14 cellular contexts compared by ENCODE assay signal in genomic region chr15:41932939-41933725, GRCh38. TPM values are rescaled to one million over a fixed set of nuclear protein-coding genes. Genes with fewer than 3 reads are reported as not detected.
A peak's percentile ranks its signal among the peaks of the same experiment; 100 is the strongest.
DNase-seq lines count a peak whose midpoint lies in the region; ATAC-seq, FAIRE-seq and TF ChIP-seq lines count a peak whose summit lies in the region.
"Had no signal": no experiment of that assay in that cellular context is flagged by ENCODE, and none has a peak within 500 bp of the region (broad histone marks: within the 10 kb centered on the region; RNA-seq: fewer than 3 reads in every experiment).

No MANE protein-coding gene starts in this region.

- POLR2A ChIA-PET in CD4-positive, alpha-beta memory T cell (lab: Charles Lee; ENCODE audit: partially characterized antibody): interaction anchor here (4.3 to 12.6 kb wide), 2 partner anchors 37 to 273 kb away, joined by 17 to 245 read pairs; partner anchors contain the start of genes EHD4 and MGA
- POLR2A ChIA-PET in H1 (lab: Charles Lee; ENCODE audit: partially characterized antibody): no interaction called here

- no peak overlapping the region for H3K14ac ChIP-seq in H1 (ENCODE audit: insufficient read length)

- WGBS in HUES64: 80% methylated on average over 13 of the region's 13 CpGs
- 82% methylated on average over 13 of the region's 13 CpGs; no CpG with 5 or more reads in 1 of the 2 experiments for WGBS in H1 (ENCODE audit: extremely low coverage in 1 of 2, insufficient coverage in 1 of 2, insufficient read length in 1 of 2, insufficient replicate concordance in 2 of 2, low coverage in 1 of 2, low lambda C conversion rate in 2 of 2, missing lambda C conversion rate in 1 of 2), 2 experiments
- WGBS in adrenal gland, 4 donors: 86 to 93% (median 87%) methylated on average over 12 to 13 of the region's 13 CpGs

- no peaks in the 10 kb centered on the region for H3K27me3 ChIP-seq in CD4-positive, alpha-beta memory T cell (ENCODE audit: insufficient read depth, low read length)
- H3K27me3 ChIP-seq in HUES64 (ENCODE audit: insufficient read depth, low read length): no peaks in the 10 kb centered on the region
- no peaks in the 10 kb centered on the region for H3K27me3 ChIP-seq in H1 (replicated peaks in 1 of 4; ENCODE audit: control insufficient read depth in 3 of 4, extremely low read depth in 1 of 4, insufficient read depth in 3 of 4, low read length in 3 of 4)
- no peaks in the 10 kb centered on the region for H3K27me3 ChIP-seq in adrenal gland
- H3K27me3 ChIP-seq: brain microvascular endothelial cell had no signal

- TF ChIP-seq CTCF in H1 (IDR thresholded peaks at IDR 0.05; ENCODE audit: control extremely low read depth in 1 of 3, insufficient read depth in 1 of 3, low read depth in 1 of 3, low read length in 3 of 3) (no peak), nephron progenitor cell (IDR thresholded peaks at IDR 0.05) (no peak), adrenal gland (IDR thresholded peaks at IDR 0.05) (no peak)

- no peaks in the 10 kb centered on the region for H3K27me3 Mint-ChIP-seq in CD4-positive, alpha-beta memory T cell
- H3K27me3 Mint-ChIP-seq in nephron progenitor cell (ENCODE audit: low read depth, poor library complexity): no peaks in the 10 kb centered on the region

- no peak overlapping the region for H2BK20ac ChIP-seq in H1 (ENCODE audit: low read length)

- peak overlapping the region; percentile 16; the same call in 1 of the 2 replicates for H3K9ac ChIP-seq in HUES64 (ENCODE audit: low read depth, low read length)
- no peak overlapping the region for H3K9ac ChIP-seq in H1 (replicated peaks in 1 of 4; ENCODE audit: extremely low read depth in 1 of 4, low read depth in 3 of 4, low read length in 3 of 4)

- peak overlapping the region; percentile 31; the same call in 1 of the 2 replicates for H4K8ac ChIP-seq in H1 (ENCODE audit: extremely low read depth, insufficient read depth, low read length)

- H3K79me2 ChIP-seq in H1 (ENCODE audit: control insufficient read depth in 1 of 2, insufficient read depth in 2 of 2, low read length in 2 of 2): no peaks in the 10 kb centered on the region

- peaks cover 62% of the 10 kb centered on the region for H3K4me1 ChIP-seq in CD4-positive, alpha-beta memory T cell (ENCODE audit: insufficient read depth, low read length)
- H3K4me1 ChIP-seq in HUES64 (ENCODE audit: insufficient read depth, low read length) (peaks cover 33% of the 10 kb centered on the region), H1 (replicated peaks in 1 of 4; ENCODE audit: control insufficient read depth in 3 of 4, insufficient read depth in 4 of 4, low read length in 3 of 4) (peaks cover 4 to 9% (median 8%) of the 10 kb centered on the region in 4 experiments), adrenal gland (replicated peaks in 1 of 2) (peaks cover 6 to 47% of the 10 kb centered on the region in 2 donors)

- intact Hi-C loops in CD4-positive, alpha-beta memory T cell (cut with micrococcal nuclease): no loop called here
- intact Hi-C loops in adrenal gland (cut with DNase I): no loop called here

- no peak overlapping the region; the same call in 1 of the 2 replicates for H2BK15ac ChIP-seq in H1 (ENCODE audit: low read length)

- peaks cover 9% of the 10 kb centered on the region for H3K79me1 ChIP-seq in H1 (ENCODE audit: low read depth, low read length)

- H3K4ac ChIP-seq in H1 (replicated peaks; ENCODE audit: insufficient read length, low read depth, low read length): no peak overlapping the region

- no peak for TF ChIP-seq EP300 in H1 (IDR thresholded peaks at IDR 0.05; ENCODE audit: borderline replicate concordance in 1 of 2, low read depth in 2 of 2, low read length in 2 of 2)

- CTCF ChIA-PET in CD4-positive, alpha-beta memory T cell (lab: Charles Lee; ENCODE audit: partially characterized antibody): interaction anchor here (1.3 to 10.5 kb wide), 3 partner anchors 9 to 159 kb away, joined by 5 to 127 read pairs (median 7); partner anchors contain the start of gene MAPKBP1
- CTCF ChIA-PET in H1 (lab: Charles Lee; ENCODE audit: partially characterized antibody): interaction anchor here (0.7 to 1.2 kb wide), 5 partner anchors 10 to 160 kb away, joined by 3 to 5 read pairs (median 3); no protein-coding TSS in a partner anchor

- FAIRE-seq in H1 (lab: Jason Lieb, UNC): no peak
- FAIRE-seq: D721Med, GM12878 had no signal

- TF ChIP-seq POLR2A in H1 (IDR thresholded peaks at IDR 0.05; ENCODE audit: control extremely low read depth in 1 of 2, low read depth in 2 of 2, low read length in 2 of 2) (no peak), adrenal gland (IDR thresholded peaks at IDR 0.05) (no peak)

- H4K91ac ChIP-seq in H1 (replicated peaks; ENCODE audit: insufficient read length, low read length): no peak overlapping the region

- no peak overlapping the region for H2AK5ac ChIP-seq in H1 (ENCODE audit: low read depth, low read length)

- peak overlapping the region; percentile 94 to 100 (median 100) for H3K27ac Mint-ChIP-seq in CD4-positive, alpha-beta memory T cell
- peak overlapping the region; percentile 83 for H3K27ac Mint-ChIP-seq in nephron progenitor cell

- TF ChIP-seq RAD21 in H1 (IDR thresholded peaks at IDR 0.05 in 1 of 2, conservative IDR thresholded peaks at IDR 0.05 in 1 of 2; ENCODE audit: low read depth in 2 of 2, low read length in 2 of 2): no peak

- H3K9me3 ChIP-seq in CD4-positive, alpha-beta memory T cell (ENCODE audit: control insufficient read depth in 1 of 2, low read length in 2 of 2): no peaks in the 10 kb centered on the region
- H3K9me3 ChIP-seq in HUES64 (ENCODE audit: insufficient read depth, low read depth, low read length) (no peaks in the 10 kb centered on the region), H1 (ENCODE audit: insufficient read depth in 2 of 2, low read depth in 1 of 2, low read length in 1 of 2) (no peaks in the 10 kb centered on the region), adrenal gland (replicated peaks in 1 of 3) (no peaks in the 10 kb centered on the region)

- peaks cover 0 to 5% of the 10 kb centered on the region in 2 donors for H3K36me3 Mint-ChIP-seq in CD4-positive, alpha-beta memory T cell
- no peaks in the 10 kb centered on the region for H3K36me3 Mint-ChIP-seq in nephron progenitor cell (ENCODE audit: low read depth)

- H4K20me1 ChIP-seq in H1 (replicated peaks in 1 of 2; ENCODE audit: control insufficient read depth in 1 of 2, insufficient read depth in 2 of 2, low read length in 2 of 2): peaks cover 2 to 10% of the 10 kb centered on the region in 2 experiments

- peak overlapping the region; percentile 63 for H2BK5ac ChIP-seq in H1 (ENCODE audit: low read depth, low read length)

- H3K18ac ChIP-seq in H1 (ENCODE audit: extremely low read depth, low read length): no peak overlapping the region

- H3K4me3 ChIP-seq in CD4-positive, alpha-beta memory T cell (ENCODE audit: low read length in 2 of 2): no peak overlapping the region
- H3K4me3 ChIP-seq in HUES64 (ENCODE audit: low read length) (no peak overlapping the region), H1 (ENCODE audit: extremely low read depth in 1 of 4, insufficient read depth in 2 of 4, low read depth in 3 of 4, low read length in 4 of 4) (no peak overlapping the region), adrenal gland (no peak overlapping the region)
- H3K4me3 ChIP-seq: GM12878 had no signal

- no peaks in the 10 kb centered on the region for H3K23me2 ChIP-seq in H1 (ENCODE audit: low read depth, low read length)

- ATAC-seq in GM18873 (IDR thresholded peaks at IDR 0.05; ENCODE audit: low FRiP score, unreplicated experiment): no peak
- ATAC-seq: GM12878 had no signal

- peaks cover 35 to 57% (median 53%) of the 10 kb centered on the region in 4 donors for H3K4me1 Mint-ChIP-seq in CD4-positive, alpha-beta memory T cell
- peaks cover 50% of the 10 kb centered on the region for H3K4me1 Mint-ChIP-seq in nephron progenitor cell

- no peak for DNase-seq in CD4-positive, alpha-beta memory T cell
- DNase-seq in H1 (ENCODE audit: low read depth in 1 of 2, low spot score in 2 of 2): no peak
- DNase-seq in nephron progenitor cell: no peak
- DNase-seq in adrenal gland: no peak
- no peak for DNase-seq in hippocampal formation (lab: John Stamatoyannopoulos, UW)
- no peak for DNase-seq in superior temporal gyrus (ENCODE audit: extremely low spot score)
- DNase-seq: brain microvascular endothelial cell, kidney glomerular epithelial cell, NCI-H1105, NCI-H748 treated with DMSO at 0.1 percent for 48 hours had no signal

- H3K36me3 ChIP-seq in CD4-positive, alpha-beta memory T cell (ENCODE audit: insufficient read depth, low read length): no peaks in the 10 kb centered on the region
- H3K36me3 ChIP-seq in HUES64 (ENCODE audit: insufficient read depth, low read length) (no peaks in the 10 kb centered on the region), H1 (ENCODE audit: control insufficient read depth in 2 of 4, insufficient read depth in 4 of 4, low read length in 3 of 4) (no peaks in the 10 kb centered on the region), adrenal gland (replicated peaks in 1 of 2) (no peaks in the 10 kb centered on the region)
- H3K36me3 ChIP-seq: brain microvascular endothelial cell had no signal

- no peak overlapping the region for H2BK120ac ChIP-seq in H1 (replicated peaks; ENCODE audit: low read depth, low read length)

- peak overlapping the region in 3 of 8 donors; percentile 8 to 58 (median 12) for H3K4me3 Mint-ChIP-seq in CD4-positive, alpha-beta memory T cell
- H3K4me3 Mint-ChIP-seq in nephron progenitor cell: no peak overlapping the region

- H3K9me3 Mint-ChIP-seq in CD4-positive, alpha-beta memory T cell: no peaks in the 10 kb centered on the region
- no peaks in the 10 kb centered on the region for H3K9me3 Mint-ChIP-seq in nephron progenitor cell

- H4K5ac ChIP-seq in H1 (ENCODE audit: insufficient read length, low read depth, low read length): no peak overlapping the region

- H3K27ac ChIP-seq in CD4-positive, alpha-beta memory T cell (ENCODE audit: low read depth, low read length): peak overlapping the region; percentile 97
- no peak overlapping the region for H3K27ac ChIP-seq in HUES64 (ENCODE audit: low read depth, low read length)
- no peak overlapping the region for H3K27ac ChIP-seq in H1 (ENCODE audit: low read depth, low read length)
- peak overlapping the region in 1 of 5 donors; percentile 79 for H3K27ac ChIP-seq in adrenal gland
- H3K27ac ChIP-seq: brain microvascular endothelial cell had no signal

- peak overlapping the region; percentile 71; the same call in 1 of the 2 replicates for H2BK12ac ChIP-seq in H1 (ENCODE audit: low read depth, low read length)

- no peak overlapping the region for H3K4me2 ChIP-seq in H1 (ENCODE audit: insufficient read depth in 1 of 2, low read depth in 2 of 2, low read length in 2 of 2)

- H2AFZ ChIP-seq in H1 (ENCODE audit: low read length): no peak overlapping the region

- no peak overlapping the region for H3K56ac ChIP-seq in H1 (replicated peaks; ENCODE audit: insufficient read length, low read depth, low read length)

- H3K23ac ChIP-seq in H1 (ENCODE audit: insufficient read length): no peak overlapping the region

RNA-seq across cellular contexts. Expression of gene EHD4, which starts 39.2 kb away (rescaled TPM):
- total RNA-seq in CD4-positive, alpha-beta memory T cell: 10 to 100 TPM; 15.2 to 15.6 TPM
- 10 to 100 TPM; 13.9 to 16.4 TPM for polyA plus RNA-seq in CD4-positive, alpha-beta memory T cell
- 11.9 TPM for polyA plus RNA-seq in HUES64 (2013, experiment 1 of 2)
- polyA plus RNA-seq in HUES64 (2013, experiment 2 of 2): 12.9 TPM
- total RNA-seq in H1 (2021; fragmentation: NEBNext Ultra II Directional; extraction: Animal tissue kit (Norgen Biotek cat#: 25700)): 24.5 and 25.6 TPM in 2 replicates
- polyA plus RNA-seq in H1 (2011; rRNA removed) (17.5 and 19.8 TPM in 2 replicates), adrenal gland (1 to 10 TPM; 5.9 to 7.4 (median 6.2) TPM)
- 18.3 TPM for polyA plus RNA-seq in H1 (2011; cell fraction: cytosol; rRNA removed)
- 17.6 TPM for polyA plus RNA-seq in H1 (2011; cell fraction: nucleus; rRNA removed)
- 17.4 to 19.9 TPM (median 19.3 TPM) in 4 replicates for polyA plus RNA-seq in H1 (2012, experiment 1 of 2)
- 19.4 TPM for polyA plus RNA-seq in H1 (2012, experiment 2 of 2)
- 12.8 TPM for polyA plus RNA-seq in H1 (2013, experiment 1 of 2)
- 13.5 TPM for polyA plus RNA-seq in H1 (2013, experiment 2 of 2)
- polyA minus RNA-seq in H1 (2011; rRNA and poly(A)+ RNA removed): 23.8 TPM in 2 replicates
- polyA minus RNA-seq in H1 (2011; cell fraction: cytosol; rRNA and poly(A)+ RNA removed): 16.7 TPM
- polyA minus RNA-seq in H1 (2011; cell fraction: nucleus; rRNA and poly(A)+ RNA removed): 25.9 TPM
- total RNA-seq in adrenal gland: 10 to 100 TPM in 7 of 8 donors, 1 to 10 TPM in 1; 8.0 to 17.0 (median 14.2) TPM

RNA-seq across cellular contexts. Expression of gene SPTBN5, which starts 39.3 kb away (rescaled TPM):
- total RNA-seq in CD4-positive, alpha-beta memory T cell: 1 to 10 TPM; 2.4 to 2.7 TPM
- under 1 TPM in 1 of 2 donors, not detected in 1; 0.03 TPM for polyA plus RNA-seq in CD4-positive, alpha-beta memory T cell
- 0.20 TPM for polyA plus RNA-seq in HUES64 (2013, experiment 1 of 2)
- polyA plus RNA-seq in HUES64 (2013, experiment 2 of 2): 0.32 TPM
- total RNA-seq in H1 (2021; fragmentation: NEBNext Ultra II Directional; extraction: Animal tissue kit (Norgen Biotek cat#: 25700)): 0.84 and 1.1 TPM in 2 replicates
- polyA plus RNA-seq in H1 (2011; rRNA removed) (0.32 and 0.38 TPM in 2 replicates), adrenal gland (1 to 10 TPM in 2 of 3 donors, under 1 TPM in 1; 0.42 to 6.8 (median 2.8) TPM)
- 0.59 TPM for polyA plus RNA-seq in H1 (2011; cell fraction: cytosol; rRNA removed)
- 4.5 TPM for polyA plus RNA-seq in H1 (2011; cell fraction: nucleus; rRNA removed)
- polyA plus RNA-seq in H1 (2012, experiment 1 of 2): 0.33 to 1.1 TPM (median 0.89 TPM) in 4 replicates
- 0.12 TPM for polyA plus RNA-seq in H1 (2012, experiment 2 of 2)
- polyA plus RNA-seq in H1 (2013, experiment 1 of 2): 0.43 TPM
- polyA plus RNA-seq in H1 (2013, experiment 2 of 2): 0.35 TPM
- 0.13 and 0.54 TPM in 2 replicates for polyA minus RNA-seq in H1 (2011; rRNA and poly(A)+ RNA removed)
- not detected for polyA minus RNA-seq in H1 (2011; cell fraction: cytosol; rRNA and poly(A)+ RNA removed)
- 1.00 TPM for polyA minus RNA-seq in H1 (2011; cell fraction: nucleus; rRNA and poly(A)+ RNA removed)
- 1 to 10 TPM in 3 of 8 donors, under 1 TPM in 5; under 0.01 to 1.6 (median 0.49) TPM for total RNA-seq in adrenal gland
